ENCODE assay signal across 8 cellular contexts in the genomic region with DNA sequence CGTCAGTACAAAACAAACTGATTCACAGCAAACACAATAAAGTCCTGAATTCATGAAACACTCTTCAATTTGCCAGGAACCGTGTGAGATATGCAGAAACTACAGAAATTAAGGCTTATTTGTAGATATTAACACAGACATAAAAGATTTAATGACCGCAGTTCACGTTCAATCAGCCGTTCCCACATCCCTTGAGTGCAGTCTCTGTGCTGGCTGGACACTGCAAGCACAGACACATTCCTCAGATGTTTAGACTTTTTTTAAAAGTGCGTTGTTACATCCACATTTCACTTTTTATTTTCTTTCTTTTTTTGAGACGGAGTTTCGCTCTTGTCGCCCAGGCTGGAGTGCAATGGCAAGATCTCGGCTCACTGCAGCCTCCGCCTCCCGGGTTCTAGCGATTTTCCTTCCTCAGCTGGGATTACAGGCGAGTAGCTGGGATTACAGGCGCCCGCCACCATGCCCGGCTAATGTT. TPM values are rescaled to one million over a fixed set of nuclear protein-coding genes. Genes with fewer than 3 reads are reported as not detected.
DNase-seq lines count a peak whose midpoint lies in the region; ATAC-seq and TF ChIP-seq lines count a peak whose summit lies in the region.

No MANE protein-coding gene starts in this region.

- POLR2A ChIA-PET in activated CD4-positive, alpha-beta T cell treated with anti-CD3 and anti-CD28 coated beads for 36 hours (lab: Charles Lee), result no interaction called here
- POLR2A ChIA-PET in activated CD8-positive, alpha-beta T cell treated with anti-CD3 and anti-CD28 coated beads for 36 hours (lab: Charles Lee), result interaction anchor here (1.7 kb wide), 1 partner anchor 62 kb away, joined by 7 read pairs; a partner anchor contains a TSS

- H3K27me3 Mint-ChIP-seq in activated CD4-positive, alpha-beta T cell treated with anti-CD3 and anti-CD28 coated beads for 36 hours, result no peaks in the 10 kb centered on the region
- no peaks in the 10 kb centered on the region for H3K27me3 Mint-ChIP-seq in activated CD8-positive, alpha-beta T cell treated with anti-CD3 and anti-CD28 coated beads for 36 hours

- no peaks in the 10 kb centered on the region for H3K9me3 Mint-ChIP-seq in activated CD4-positive, alpha-beta T cell treated with anti-CD3 and anti-CD28 coated beads for 36 hours (ENCODE audit: low read depth)
- no peaks in the 10 kb centered on the region for H3K9me3 Mint-ChIP-seq in activated CD8-positive, alpha-beta T cell treated with anti-CD3 and anti-CD28 coated beads for 36 hours

- no peak for DNase-seq in activated CD4-positive, alpha-beta T cell treated with anti-CD3 and anti-CD28 coated beads for 36 hours
- DNase-seq in activated CD4-positive, alpha-beta T cell treated with anti-CD3 and anti-CD28 coated beads for 1 hour, result no peak
- DNase-seq in activated CD8-positive, alpha-beta T cell treated with anti-CD3 and anti-CD28 coated beads for 36 hours, result no peak
- DNase-seq in cardiac muscle cell (ENCODE audit: low read depth in 1 of 2, low spot score in 1 of 2) (peak in 1 of 2 donors; percentile 38), NCI-H446 treated with DMSO at 0.1 percent for 48 hours (lab: John Stamatoyannopoulos, UW) (no peak), G401 (ENCODE audit: low spot score) (no peak)

- H3K4me3 Mint-ChIP-seq in activated CD4-positive, alpha-beta T cell treated with anti-CD3 and anti-CD28 coated beads for 36 hours, result no peak overlapping the region
- H3K4me3 Mint-ChIP-seq in activated CD8-positive, alpha-beta T cell treated with anti-CD3 and anti-CD28 coated beads for 36 hours, result peak overlapping the region; percentile 91

- peaks cover 17% of the 10 kb centered on the region for H3K36me3 Mint-ChIP-seq in activated CD4-positive, alpha-beta T cell treated with anti-CD3 and anti-CD28 coated beads for 36 hours (ENCODE audit: low read depth)
- H3K36me3 Mint-ChIP-seq in activated CD8-positive, alpha-beta T cell treated with anti-CD3 and anti-CD28 coated beads for 36 hours (ENCODE audit: low read depth), result peaks cover 18% of the 10 kb centered on the region

- CTCF ChIA-PET in activated CD4-positive, alpha-beta T cell treated with anti-CD3 and anti-CD28 coated beads for 36 hours (lab: Charles Lee), result interaction anchor here (0.7 kb wide), 1 partner anchor 483 kb away, joined by 3 read pairs; no protein-coding TSS in a partner anchor
- CTCF ChIA-PET in activated CD8-positive, alpha-beta T cell treated with anti-CD3 and anti-CD28 coated beads for 36 hours (lab: Charles Lee), result interaction anchor here (1.2 to 2.6 kb wide), 3 partner anchors 10 to 394 kb away, joined by 3 to 7 read pairs (median 4); no protein-coding TSS in a partner anchor

- H3K36me3 ChIP-seq in cardiac muscle cell, result peaks cover 5% of the 10 kb centered on the region
- H3K36me3 ChIP-seq in rectal smooth muscle tissue (ENCODE audit: control insufficient read depth, insufficient read depth, low read length), result peaks cover 2% of the 10 kb centered on the region

- TF ChIP-seq CTCF in activated CD8-positive, alpha-beta T cell treated with anti-CD3 and anti-CD28 coated beads for 36 hours (IDR thresholded peaks at IDR 0.05), result no peak
- TF ChIP-seq CTCF in cardiac muscle cell (IDR thresholded peaks at IDR 0.05; ENCODE audit: low read depth, low read length), result no peak

- H3K9me3 ChIP-seq in cardiac muscle cell (ENCODE audit: low read depth), result no peaks in the 10 kb centered on the region

- no peaks in the 10 kb centered on the region for H3K27me3 ChIP-seq in cardiac muscle cell
- no peaks in the 10 kb centered on the region for H3K27me3 ChIP-seq in rectal smooth muscle tissue (ENCODE audit: control insufficient read depth, insufficient read depth, low read length)

- H3K4me1 ChIP-seq in cardiac muscle cell (ENCODE audit: low read depth) (no peaks in the 10 kb centered on the region), rectal smooth muscle tissue (ENCODE audit: control insufficient read depth, insufficient read depth, low read length) (peaks cover 5% of the 10 kb centered on the region)

- peak overlapping the region; percentile 93 for H3K27ac Mint-ChIP-seq in activated CD4-positive, alpha-beta T cell treated with anti-CD3 and anti-CD28 coated beads for 36 hours
- H3K27ac Mint-ChIP-seq in activated CD8-positive, alpha-beta T cell treated with anti-CD3 and anti-CD28 coated beads for 36 hours, result peak overlapping the region; percentile 92

- H3K4me1 Mint-ChIP-seq in activated CD4-positive, alpha-beta T cell treated with anti-CD3 and anti-CD28 coated beads for 36 hours, result peaks cover 30% of the 10 kb centered on the region
- H3K4me1 Mint-ChIP-seq in activated CD8-positive, alpha-beta T cell treated with anti-CD3 and anti-CD28 coated beads for 36 hours (ENCODE audit: low read depth), result peaks cover 24% of the 10 kb centered on the region

- in situ Hi-C loops in G401 (cut with HindIII; ENCODE audit: low sequenced_read_pairs), result no loop called here

- H3K9ac ChIP-seq in rectal smooth muscle tissue (ENCODE audit: low read length), result peak overlapping the region; percentile 49

- H3K4me3 ChIP-seq in cardiac muscle cell (peak overlapping the region; percentile 84), rectal smooth muscle tissue (ENCODE audit: low read length) (peak overlapping the region; percentile 87)

- peak overlapping the region; percentile 85 for H3K27ac ChIP-seq in cardiac muscle cell
- peak overlapping the region; percentile 72 for H3K27ac ChIP-seq in rectal smooth muscle tissue (ENCODE audit: low read depth, low read length)

- intact Hi-C loops in activated CD4-positive, alpha-beta T cell treated with anti-CD3 and anti-CD28 coated beads for 36 hours (cut with DNase I, micrococcal nuclease), result loop anchor here (5.0 kb wide), 4 partner anchors 103 to 1337 kb away; a partner anchor contains a TSS
- intact Hi-C loops in activated CD8-positive, alpha-beta T cell treated with anti-CD3 and anti-CD28 coated beads for 36 hours (cut with micrococcal nuclease), result no loop called here

- no peak for ATAC-seq in activated CD4-positive, alpha-beta T cell treated with anti-CD3 and anti-CD28 coated beads for 36 hours
- no peak for ATAC-seq in activated CD8-positive, alpha-beta T cell treated with anti-CD3 and anti-CD28 coated beads for 36 hours
- no peak for ATAC-seq in HG02885 (IDR thresholded peaks at IDR 0.05; ENCODE audit: poor library complexity, unreplicated experiment)

RNA-seq across cellular contexts. Expression of a gene that starts 0.5 kb away (rescaled TPM):
- 10 to 100 TPM; 35.0 to 39.2 TPM for total RNA-seq in activated CD4-positive, alpha-beta T cell treated with anti-CD3 and anti-CD28 coated beads for 36 hours
- 10 to 100 TPM; 37.7 to 40.8 TPM for total RNA-seq in activated CD8-positive, alpha-beta T cell treated with anti-CD3 and anti-CD28 coated beads for 36 hours
- 23.9 and 31.9 TPM in 2 replicates for total RNA-seq in cardiac muscle cell
- 14.7 and 20.9 TPM in 2 replicates for polyA plus RNA-seq in cardiac muscle cell
- 86.5 and 109 TPM in 2 replicates for total RNA-seq in G401 (2014; rRNA removed; shearing (Covaris generic))
